ENCODE assay signal across 16 cellular contexts in the genomic region with DNA sequence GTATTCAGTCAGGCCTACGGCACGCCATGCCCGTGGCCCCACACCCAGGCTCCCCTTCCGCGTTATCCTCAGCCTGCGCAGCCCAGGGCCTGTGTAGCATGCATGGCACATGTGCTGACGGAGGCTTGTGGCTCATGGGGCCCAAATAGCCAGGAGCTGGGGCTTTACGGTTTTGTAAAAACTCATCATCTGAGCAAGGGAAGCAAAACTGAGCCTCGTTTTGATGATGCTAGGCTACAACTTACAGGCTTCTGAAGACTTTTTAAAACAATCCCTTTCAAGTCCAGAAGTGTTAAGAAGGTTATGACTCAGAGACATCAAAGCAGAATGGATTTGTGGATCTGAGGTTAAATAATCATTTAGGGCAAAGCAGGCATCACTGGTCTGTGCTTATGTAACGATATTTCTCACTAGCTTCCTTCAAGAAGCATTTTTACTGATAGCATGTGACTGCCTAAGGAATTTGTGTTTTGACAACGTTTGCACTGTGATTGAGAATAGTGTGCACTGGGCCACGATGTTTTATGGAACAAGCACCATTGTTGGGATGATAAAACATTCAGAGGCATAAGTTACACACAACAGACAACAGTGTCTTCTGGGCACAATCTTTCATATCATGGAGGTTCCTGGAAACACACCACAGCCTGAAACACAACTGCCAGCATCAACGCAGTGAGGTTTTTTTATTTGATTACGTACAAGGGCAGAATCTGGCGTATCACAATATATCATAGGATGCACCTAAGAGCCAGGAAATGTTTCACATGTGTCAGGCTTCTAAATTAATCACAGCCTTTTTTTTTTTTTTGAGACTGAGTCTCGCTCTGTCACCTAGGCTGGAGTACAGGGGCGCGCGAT.
DNase-seq lines count a peak whose midpoint lies in the region; ATAC-seq and TF ChIP-seq lines count a peak whose summit lies in the region.
"Had no signal": no experiment of that assay in that cellular context is flagged by ENCODE, and none has a peak within 500 bp of the region (broad histone marks: within the 10 kb centered on the region; RNA-seq: fewer than 3 reads in every experiment).

No MANE protein-coding gene starts in this region.

- no peak overlapping the region for H3K4me3 Mint-ChIP-seq in activated CD4-positive, alpha-beta T cell treated with anti-CD3 and anti-CD28 coated beads, Interleukin-2, amount 10 ng/mL, durations not matched to agents 7 days and 5 days

- no peaks in the 10 kb centered on the region for H4K20me1 ChIP-seq in mammary epithelial cell (ENCODE audit: insufficient read depth, low read length)

- no peaks in the 10 kb centered on the region for H3K36me3 ChIP-seq in esophagus muscularis mucosa
- no peaks in the 10 kb centered on the region for H3K36me3 ChIP-seq in gastrocnemius medialis
- H3K36me3 ChIP-seq in mammary epithelial cell (ENCODE audit: insufficient read depth, low read length) = no peaks in the 10 kb centered on the region
- H3K36me3 ChIP-seq: cardiac muscle cell, lower lobe of right lung had no signal

- H3K9me3 Mint-ChIP-seq in activated CD4-positive, alpha-beta T cell treated with anti-CD3 and anti-CD28 coated beads, Interleukin-2, amount 10 ng/mL, durations not matched to agents 7 days and 5 days = no peaks in the 10 kb centered on the region

- TF ChIP-seq CTCF in esophagus muscularis mucosa (IDR thresholded peaks at IDR 0.05) (no peak), gastrocnemius medialis (IDR thresholded peaks at IDR 0.05 in 4 of 5, conservative IDR thresholded peaks at IDR 0.05 in 1 of 5) (no peak), mammary epithelial cell (conservative IDR thresholded peaks at IDR 0.05 in 1 of 2, IDR thresholded peaks at IDR 0.05 in 1 of 2; ENCODE audit: extremely low read depth in 1 of 2, insufficient read depth in 1 of 2, low read depth in 1 of 2, low read length in 2 of 2) (no peak)

- peaks cover 15% of the 10 kb centered on the region for H3K4me1 Mint-ChIP-seq in activated CD4-positive, alpha-beta T cell treated with anti-CD3 and anti-CD28 coated beads, Interleukin-2, amount 10 ng/mL, durations not matched to agents 7 days and 5 days

- H3K4me3 ChIP-seq in esophagus muscularis mucosa (no peak overlapping the region), gastrocnemius medialis (peak overlapping the region in 1 of 4 donors; percentile 29), mammary epithelial cell (replicated peaks in 1 of 3; ENCODE audit: insufficient read depth in 1 of 3, low read depth in 2 of 3, low read length in 3 of 3) (no peak overlapping the region)
- H3K4me3 ChIP-seq: cardiac muscle cell, K562, lower lobe of right lung had no signal

- H3K9ac ChIP-seq in mammary epithelial cell (ENCODE audit: insufficient read depth, low read length) = no peak overlapping the region

- TF ChIP-seq POLR2A in esophagus muscularis mucosa (IDR thresholded peaks at IDR 0.05; ENCODE audit: low read depth) = no peak
- TF ChIP-seq POLR2A in gastrocnemius medialis (IDR thresholded peaks at IDR 0.05) = peak in 1 of 2 donors; percentile 40

- no peak overlapping the region for H3K4me2 ChIP-seq in mammary epithelial cell (ENCODE audit: insufficient read depth, low read depth, low read length)

- H3K79me2 ChIP-seq in mammary epithelial cell (ENCODE audit: insufficient read depth, low read length) = no peaks in the 10 kb centered on the region

- no peaks in the 10 kb centered on the region for H3K36me3 Mint-ChIP-seq in activated CD4-positive, alpha-beta T cell treated with anti-CD3 and anti-CD28 coated beads, Interleukin-2, amount 10 ng/mL, durations not matched to agents 7 days and 5 days (ENCODE audit: low read depth)

- no peaks in the 10 kb centered on the region for H3K27me3 Mint-ChIP-seq in activated CD4-positive, alpha-beta T cell treated with anti-CD3 and anti-CD28 coated beads, Interleukin-2, amount 10 ng/mL, durations not matched to agents 7 days and 5 days

- dilution Hi-C loops in mammary epithelial cell (cut with HindIII; ENCODE audit: low sequenced_read_pairs) = no loop called here

- H3K4me1 ChIP-seq in esophagus muscularis mucosa (peaks cover 0 to 46% (median 38%) of the 10 kb centered on the region in 4 donors), gastrocnemius medialis (peaks cover 0 to 8% of the 10 kb centered on the region in 2 donors), mammary epithelial cell (ENCODE audit: insufficient read depth, low read length) (peaks cover 7% of the 10 kb centered on the region)
- H3K4me1 ChIP-seq: lower lobe of right lung had no signal

- H3K27me3 ChIP-seq in esophagus muscularis mucosa (no peaks in the 10 kb centered on the region), gastrocnemius medialis (no peaks in the 10 kb centered on the region), mammary epithelial cell (ENCODE audit: insufficient read depth, low read length) (no peaks in the 10 kb centered on the region)
- H3K27me3 ChIP-seq: cardiac muscle cell had no signal

- BruUV-seq in mammary epithelial cell (replicated peaks; lab: Mats Ljungman, UMichigan) = no TSS peak

- no peak overlapping the region for H3K27ac Mint-ChIP-seq in activated CD4-positive, alpha-beta T cell treated with anti-CD3 and anti-CD28 coated beads, Interleukin-2, amount 10 ng/mL, durations not matched to agents 7 days and 5 days

- 78% methylated on average over 19 of the region's 19 CpGs for WGBS in esophagus muscularis mucosa
- WGBS in mammary epithelial cell (ENCODE audit: low coverage, missing lambda C conversion rate) = 88% methylated on average over 16 of the region's 19 CpGs

- H2AFZ ChIP-seq in mammary epithelial cell (ENCODE audit: low read depth, low read length) = no peak overlapping the region

- CTCF ChIA-PET in activated CD4-positive, alpha-beta T cell treated with anti-CD3 and anti-CD28 coated beads, Interleukin-2, amount 10 ng/mL, durations not matched to agents 7 days and 5 days (lab: Charles Lee) = no interaction called here
- CTCF ChIA-PET in mammary epithelial cell (lab: Charles Lee; ENCODE audit: low non-redundant PET) = no interaction called here

- ATAC-seq in gastrocnemius medialis = peak; percentile 55 to 60
- no peak for ATAC-seq in HG02885 (IDR thresholded peaks at IDR 0.05; ENCODE audit: poor library complexity, unreplicated experiment)
- no peak for ATAC-seq in GM19452 (IDR thresholded peaks at IDR 0.05; ENCODE audit: unreplicated experiment)
- ATAC-seq: K562, lower lobe of right lung had no signal

- intact Hi-C loops in esophagus muscularis mucosa (cut with DNase I) (no loop called here), gastrocnemius medialis (cut with DNase I; ENCODE audit: low total_unique reads) (loop anchor here (5.0 kb wide), 1 partner anchor 230 kb away; no protein-coding TSS in a partner anchor), mammary epithelial cell (cut with micrococcal nuclease) (no loop called here)

- POLR2A ChIA-PET in activated CD4-positive, alpha-beta T cell treated with anti-CD3 and anti-CD28 coated beads, Interleukin-2, amount 10 ng/mL, durations not matched to agents 7 days and 5 days (lab: Charles Lee) = no interaction called here

- peak overlapping the region; percentile 58 to 83 (median 72) for H3K27ac ChIP-seq in esophagus muscularis mucosa (replicated peaks in 1 of 4)
- peak overlapping the region; percentile 22 to 86 (median 71) for H3K27ac ChIP-seq in gastrocnemius medialis
- no peak overlapping the region for H3K27ac ChIP-seq in mammary epithelial cell (ENCODE audit: insufficient read depth, low read depth, low read length)
- H3K27ac ChIP-seq: cardiac muscle cell, lower lobe of right lung had no signal

- peak; percentile 12 for DNase-seq in activated CD4-positive, alpha-beta T cell treated with anti-CD3 and anti-CD28 coated beads, Interleukin-2, amount 10 ng/mL, durations not matched to agents 7 days and 5 days
- no peak for DNase-seq in activated CD4-positive, alpha-beta T cell treated with anti-CD3 and anti-CD28 coated beads, Interleukin-2, amount 50 U/mL, for 4 hours
- DNase-seq in activated CD4-positive, alpha-beta T cell treated with anti-CD3 and anti-CD28 coated beads, Interleukin-2, amount 50 U/mL, for 48 hours = peak; percentile 36 to 52
- DNase-seq in esophagus muscularis mucosa (ENCODE audit: extremely low spot score) (no peak), gastrocnemius medialis (no peak), mammary epithelial cell (no peak)
- DNase-seq: COR-L47, hypothalamus, lower lobe of right lung, NCI-H1436 treated with DMSO at 0.1 percent for 48 hours, NCI-H526, nucleus accumbens had no signal

- H3K9me3 ChIP-seq in esophagus muscularis mucosa = no peaks in the 10 kb centered on the region
- no peaks in the 10 kb centered on the region for H3K9me3 ChIP-seq in gastrocnemius medialis
- H3K9me3 ChIP-seq in mammary epithelial cell (replicated peaks; ENCODE audit: insufficient read depth, low read length) = no peaks in the 10 kb centered on the region
- H3K9me3 ChIP-seq: lower lobe of right lung had no signal

- TF ChIP-seq EP300 in esophagus muscularis mucosa (IDR thresholded peaks at IDR 0.05) = no peak

- in situ Hi-C loops in gastrocnemius medialis (cut with MboI; ENCODE audit: low sequenced_read_pairs in 4 of 4) = loop anchor here in 1 of 4 donors (10.0 kb wide), 1 partner anchor 358 kb away; no protein-coding TSS in a partner anchor
- in situ Hi-C loops in mammary epithelial cell (cut with MboI; ENCODE audit: low sequenced_read_pairs in 2 of 2) = no loop called here

Comparison
In these comparisons a context has a peak if more than half of its experiments do, and no peak if none do; other contexts are left out.
1. DNase-seq: peak in activated CD4-positive, alpha-beta T cell treated with anti-CD3 and anti-CD28 coated beads, Interleukin-2, amount 10 ng/mL, durations not matched to agents 7 days and 5 days (single experiment) and activated CD4-positive, alpha-beta T cell treated with anti-CD3 and anti-CD28 coated beads, Interleukin-2, amount 50 U/mL, for 48 hours (2 of 2); none in activated CD4-positive, alpha-beta T cell treated with anti-CD3 and anti-CD28 coated beads, Interleukin-2, amount 50 U/mL, for 4 hours (0 of 2), esophagus muscularis mucosa (single experiment), gastrocnemius medialis (0 of 2) and mammary epithelial cell (single experiment).
2. ATAC-seq: peak in gastrocnemius medialis (2 of 2); none in HG02885 (single experiment) and GM19452 (single experiment).